In the genomic region with DNA sequence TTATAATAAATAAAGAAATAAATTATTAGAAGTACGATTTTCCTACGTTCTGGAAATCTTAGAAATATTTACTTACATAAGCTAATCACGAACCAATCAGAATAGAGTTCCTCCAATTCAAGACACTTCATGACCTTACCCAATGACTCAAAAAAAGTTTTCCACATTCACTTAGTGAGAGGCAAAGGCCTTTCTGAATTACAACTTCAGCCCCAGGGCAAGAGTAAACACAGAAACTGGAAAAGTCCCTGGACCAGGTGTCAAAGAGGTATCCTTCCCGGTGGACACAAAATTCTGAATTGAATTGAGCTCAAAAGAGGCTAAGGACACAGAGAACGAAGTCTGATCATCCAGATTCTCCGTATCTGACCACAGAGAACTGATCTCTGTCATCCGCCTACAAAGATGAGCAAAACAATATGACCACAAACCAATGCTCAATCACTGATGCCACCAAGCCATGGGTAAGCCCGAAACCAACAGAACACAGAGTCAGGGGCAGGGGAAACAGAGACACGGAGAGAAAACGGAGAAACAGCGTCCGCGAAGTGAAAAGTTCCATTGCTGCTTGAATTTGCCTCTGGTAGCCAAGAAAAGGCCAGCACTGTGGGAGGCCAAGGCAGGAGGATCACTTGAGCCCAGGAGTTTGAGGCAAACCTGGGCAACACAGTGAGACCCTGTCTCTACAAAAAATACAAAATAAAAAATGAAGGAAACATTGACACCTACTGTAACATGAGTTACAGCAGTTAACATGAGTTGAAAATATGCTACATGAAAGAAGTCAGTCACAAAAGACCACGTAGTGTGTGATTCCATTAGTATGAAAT, we compare ENCODE assay signal across 7 cellular contexts. TPM values are rescaled to one million over a fixed set of nuclear protein-coding genes. Genes with fewer than 3 reads are reported as not detected.
DNase-seq lines count a peak whose midpoint lies in the region; ATAC-seq and FAIRE-seq lines count a peak whose summit lies in the region.

No MANE protein-coding gene starts in this region.

- peak; percentile 97 for FAIRE-seq in GM19239 (lab: Jason Lieb, UNC)

- H3K27me3 Mint-ChIP-seq in activated CD8-positive, alpha-beta T cell treated with anti-CD3 and anti-CD28 coated beads, Interleukin-2, amount 10 ng/mL, durations not matched to agents 7 days and 5 days (ENCODE audit: low read depth): peaks cover 18% of the 10 kb centered on the region

- DNase-seq in GM19239 (ENCODE audit: insufficient read length, low spot score): peak; percentile 66
- peak; percentile 75 for DNase-seq in activated CD8-positive, alpha-beta T cell treated with anti-CD3 and anti-CD28 coated beads, Interleukin-2, amount 10 ng/mL, durations not matched to agents 7 days and 5 days
- DNase-seq in stimulated activated CD4-positive, alpha-beta T cell treated with anti-CD3 and anti-CD28 coated beads, Interleukin-4, amount 100 ng/mL, for 24 hours: peak; percentile 70
- DNase-seq in DMS 273 (lab: John Stamatoyannopoulos, UW; ENCODE audit: unreplicated experiment): no peak
- DNase-seq in Kasumi-1 (lab: John Stamatoyannopoulos, UW): no peak
- no peak for DNase-seq in hypothalamus (lab: John Stamatoyannopoulos, UW)

- peak overlapping the region; percentile 64 for H3K27ac Mint-ChIP-seq in activated CD8-positive, alpha-beta T cell treated with anti-CD3 and anti-CD28 coated beads, Interleukin-2, amount 10 ng/mL, durations not matched to agents 7 days and 5 days

- peaks cover 4% of the 10 kb centered on the region for H3K36me3 Mint-ChIP-seq in activated CD8-positive, alpha-beta T cell treated with anti-CD3 and anti-CD28 coated beads, Interleukin-2, amount 10 ng/mL, durations not matched to agents 7 days and 5 days (ENCODE audit: low read depth)

- H3K4me3 Mint-ChIP-seq in activated CD8-positive, alpha-beta T cell treated with anti-CD3 and anti-CD28 coated beads, Interleukin-2, amount 10 ng/mL, durations not matched to agents 7 days and 5 days: peak overlapping the region; percentile 53

- H3K4me1 Mint-ChIP-seq in activated CD8-positive, alpha-beta T cell treated with anti-CD3 and anti-CD28 coated beads, Interleukin-2, amount 10 ng/mL, durations not matched to agents 7 days and 5 days (ENCODE audit: low read depth): peaks cover 35% of the 10 kb centered on the region

- CTCF ChIA-PET in activated CD8-positive, alpha-beta T cell treated with anti-CD3 and anti-CD28 coated beads, Interleukin-2, amount 10 ng/mL, durations not matched to agents 7 days and 5 days (lab: Charles Lee): interaction anchor here (0.7 to 2.4 kb wide), 10 partner anchors 10 to 308 kb away, joined by 3 to 18 read pairs (median 4); no protein-coding TSS in a partner anchor

- peak; percentile 61 for ATAC-seq in HG03066 (IDR thresholded peaks at IDR 0.05; ENCODE audit: low read depth, unreplicated experiment)
- peak; percentile 86 for ATAC-seq in activated CD8-positive, alpha-beta T cell treated with anti-CD3 and anti-CD28 coated beads, Interleukin-2, amount 10 ng/mL, durations not matched to agents 7 days and 5 days

- H3K9me3 Mint-ChIP-seq in activated CD8-positive, alpha-beta T cell treated with anti-CD3 and anti-CD28 coated beads, Interleukin-2, amount 10 ng/mL, durations not matched to agents 7 days and 5 days (ENCODE audit: insufficient read depth): no peaks in the 10 kb centered on the region

- POLR2A ChIA-PET in activated CD8-positive, alpha-beta T cell treated with anti-CD3 and anti-CD28 coated beads, Interleukin-2, amount 10 ng/mL, durations not matched to agents 7 days and 5 days (lab: Charles Lee): interaction anchor here (1.1 kb wide), 1 partner anchor 10 kb away, joined by 3 read pairs; no protein-coding TSS in a partner anchor

RNA-seq across cellular contexts. Expression of a gene that starts 6.8 kb away (rescaled TPM):
- total RNA-seq in activated CD8-positive, alpha-beta T cell treated with anti-CD3 and anti-CD28 coated beads, Interleukin-2, amount 10 ng/mL, durations not matched to agents 7 days and 5 days: 10 to 100 TPM; 46.2 to 48.4 TPM

Comparison
In these comparisons a context has a peak if more than half of its experiments do, and no peak if none do; other contexts are left out.
1. DNase-seq: peak in GM19239 (single experiment), activated CD8-positive, alpha-beta T cell treated with anti-CD3 and anti-CD28 coated beads, Interleukin-2, amount 10 ng/mL, durations not matched to agents 7 days and 5 days (single experiment) and stimulated activated CD4-positive, alpha-beta T cell treated with anti-CD3 and anti-CD28 coated beads, Interleukin-4, amount 100 ng/mL, for 24 hours (single experiment); none in DMS 273 (single experiment), Kasumi-1 (0 of 2) and hypothalamus (0 of 51).